ENCODE assay signal across 2 cellular contexts in genomic region chr4:176295907-176296306, GRCh38. TPM values are rescaled to one million over a fixed set of nuclear protein-coding genes. Genes with fewer than 3 reads are reported as not detected.
"Had no signal": no experiment of that assay in that cellular context is flagged by ENCODE, and none has a peak within 500 bp of the region (broad histone marks: within the 10 kb centered on the region; RNA-seq: fewer than 3 reads in every experiment).

No MANE protein-coding gene starts in this region.

RNA-seq across cellular contexts. Expression of gene ASB5, which starts 26.9 kb away (rescaled TPM):
- total RNA-seq: GM23248, H9 had no signal
- polyA plus RNA-seq: GM23248 had no signal
